13 cellular contexts compared by ENCODE assay signal in the genomic region with DNA sequence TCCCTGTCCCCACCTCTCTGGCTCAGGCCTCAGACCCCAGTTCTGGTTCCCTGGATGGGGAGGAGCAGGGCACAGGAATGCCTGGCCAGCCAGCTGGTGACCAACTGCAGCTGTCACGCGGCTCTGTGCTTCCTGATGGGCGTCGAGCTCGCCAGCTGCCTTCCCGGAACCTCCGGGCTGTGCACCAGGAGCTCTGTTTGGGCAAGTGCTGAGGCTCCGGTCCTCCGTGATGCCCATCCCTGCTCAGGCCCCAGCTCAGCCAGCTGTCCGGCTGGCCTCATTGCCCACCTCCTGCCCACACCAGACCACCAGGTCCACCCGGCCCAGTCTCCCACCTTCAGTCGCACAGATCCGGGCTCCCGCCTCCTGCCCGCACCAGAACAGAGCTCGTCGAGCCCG. TPM values are rescaled to one million over a fixed set of nuclear protein-coding genes. Genes with fewer than 3 reads are reported as not detected.
DNase-seq lines count a peak whose midpoint lies in the region; ATAC-seq, FAIRE-seq and TF ChIP-seq lines count a peak whose summit lies in the region.
"Had no signal": no experiment of that assay in that cellular context is flagged by ENCODE, and none has a peak within 500 bp of the region (broad histone marks: within the 10 kb centered on the region; RNA-seq: fewer than 3 reads in every experiment).

No MANE protein-coding gene starts in this region.

- H3K79me2 ChIP-seq in H9 (ENCODE audit: insufficient read depth, low read length) (peaks cover 10% of the 10 kb centered on the region; the same call in 1 of the 2 replicates), HepG2 (ENCODE audit: insufficient read depth, low read length) (peaks cover 47% of the 10 kb centered on the region)

- H3K36me3 ChIP-seq in HepG2 (replicated peaks in 1 of 2; ENCODE audit: control insufficient read depth in 1 of 2, insufficient read depth in 2 of 2, low read length in 2 of 2) (peaks cover 22 to 56% of the 10 kb centered on the region in 2 experiments), spleen (peaks cover 0 to 73% (median 35%) of the 10 kb centered on the region in 6 donors)

- no peak for TF ChIP-seq EP300 in HepG2 (IDR thresholded peaks at IDR 0.05; ENCODE audit: low read depth in 2 of 2, low read length in 2 of 2)
- no peak for TF ChIP-seq EP300 in HepG2 (CRISPR knock-in tag; IDR thresholded peaks at IDR 0.05; ENCODE audit: borderline replicate concordance)

- no peak overlapping the region for H2BK20ac ChIP-seq in H9 (ENCODE audit: low read depth, low read length, poor library complexity, severe bottlenecking)

- H3K23ac ChIP-seq in H9 (ENCODE audit: insufficient read length, low read depth, low read length): no peak overlapping the region

- H3T11ph ChIP-seq in H9 (ENCODE audit: low read length): no peak overlapping the region

- no peaks in the 10 kb centered on the region for H3K27me3 Mint-ChIP-seq in H9 (ENCODE audit: low read depth)
- H3K27me3 Mint-ChIP-seq: activated naive CD8-positive, alpha-beta T cell treated with anti-CD3 and anti-CD28 coated beads, Interleukin-2, amount 50 U/mL, for 24 hours had no signal

- H3K14ac ChIP-seq in H9 (ENCODE audit: insufficient read depth, low read length): no peak overlapping the region; the same call in 1 of the 2 replicates

- H3K9me3 Mint-ChIP-seq in H9: no peaks in the 10 kb centered on the region; a peak in 1 of 5 replicates
- H3K9me3 Mint-ChIP-seq: activated naive CD8-positive, alpha-beta T cell treated with anti-CD3 and anti-CD28 coated beads, Interleukin-2, amount 50 U/mL, for 24 hours had no signal

- ATAC-seq in HepG2 (no peak), HG02938 (IDR thresholded peaks at IDR 0.05; ENCODE audit: unreplicated experiment) (no peak), HG02973 (IDR thresholded peaks at IDR 0.05; ENCODE audit: unreplicated experiment) (no peak)
- ATAC-seq: activated naive CD8-positive, alpha-beta T cell treated with anti-CD3 and anti-CD28 coated beads, Interleukin-2, amount 50 U/mL, for 24 hours had no signal

- no peaks in the 10 kb centered on the region for H3K27me3 ChIP-seq in H9 (ENCODE audit: insufficient read depth, low read length)
- H3K27me3 ChIP-seq in HepG2 (ENCODE audit: control insufficient read depth in 1 of 2, insufficient read depth in 2 of 2, low read length in 2 of 2): no peaks in the 10 kb centered on the region; a peak in 1 of 5 replicates
- H3K27me3 ChIP-seq in spleen (replicated peaks in 1 of 7): no peaks in the 10 kb centered on the region

- H2BK12ac ChIP-seq in H9 (ENCODE audit: insufficient read length, low read depth, low read length): no peak overlapping the region

- POLR2A ChIA-PET in HepG2 (lab: Yijun Ruan, JAX) (interaction anchor here (1.0 to 9.6 kb wide), 3 partner anchors 10 to 17 kb away, joined by 3 to 108 read pairs (median 4); partner anchors contain the start of gene GAPDH), HEK293T (lab: Yijun Ruan, JAX) (interaction anchor here (1.1 to 9.8 kb wide), 5 partner anchors 12 to 80 kb away, joined by 4 to 77 read pairs (median 7); partner anchors contain the start of genes GAPDH, MRPL51, NOP2 and VAMP1)

- no peak for FAIRE-seq in HepG2 (lab: Jason Lieb, UNC)
- FAIRE-seq: G401.6 had no signal

- H3K27ac ChIP-seq in H9 (ENCODE audit: insufficient read length, low read depth, low read length) (no peak overlapping the region), cingulate gyrus (ENCODE audit: low read depth, low read length) (peak overlapping the region; percentile 90), HepG2 (ENCODE audit: extremely low read length, insufficient read depth, low read length) (no peak overlapping the region), spleen (peak overlapping the region; percentile 48 to 92 (median 82))
- H3K27ac ChIP-seq: VCaP had no signal

- H3K18ac ChIP-seq in H9 (ENCODE audit: insufficient read length, low read depth, low read length): no peak overlapping the region

- H3K9ac ChIP-seq in H9 (ENCODE audit: extremely low read depth, insufficient read length, low read length): no peak overlapping the region
- no peak overlapping the region for H3K9ac ChIP-seq in HepG2 (ENCODE audit: insufficient read depth, low read depth, low read length)

- H3K23me2 ChIP-seq in H9 (ENCODE audit: insufficient read length, low read depth, low read length, poor library complexity, severe bottlenecking): peaks cover 11% of the 10 kb centered on the region

- H3K79me1 ChIP-seq in H9 (ENCODE audit: insufficient read depth, low read depth, low read length, poor library complexity, severe bottlenecking): peaks cover 3% of the 10 kb centered on the region

- H4K8ac ChIP-seq in H9 (replicated peaks; ENCODE audit: insufficient read length, low read depth, low read length): no peak overlapping the region

- H4K91ac ChIP-seq in H9 (ENCODE audit: insufficient read length, low read depth, low read length): no peak overlapping the region

- peak; percentile 31 for DNase-seq in H9
- no peak for DNase-seq in HepG2 (ENCODE audit: low spot score)
- DNase-seq in spleen: peak; percentile 86
- no peak for DNase-seq in HEK293T (ENCODE audit: extremely low spot score)
- DNase-seq in inferior parietal cortex (ENCODE audit: extremely low spot score): no peak
- DNase-seq: activated naive CD8-positive, alpha-beta T cell treated with anti-CD3 and anti-CD28 coated beads, Interleukin-2, amount 50 U/mL, for 24 hours; NCI-H69; stimulated activated CD4-positive, alpha-beta T cell treated with anti-CD3 and anti-CD28 coated beads, Interleukin-2, amount 100 ng/mL, for 24 hours had no signal

- CTCF ChIA-PET in HepG2 (lab: Yijun Ruan, JAX; ENCODE audit: low intra/inter-chr PET ratio, low total read pairs) (no interaction called here), HEK293T (lab: Yijun Ruan, JAX) (interaction anchor here (1.4 to 6.9 kb wide), 2 partner anchors 12 to 13 kb away, joined by 5 to 72 read pairs; no protein-coding TSS in a partner anchor)

- TF ChIP-seq POLR2A in HepG2 (IDR thresholded peaks at IDR 0.05; ENCODE audit: insufficient read depth in 1 of 2, low read depth in 2 of 2, low read length in 2 of 2) (no peak), spleen (IDR thresholded peaks at IDR 0.05) (no peak)

- H3K56ac ChIP-seq in H9 (ENCODE audit: insufficient read length, low read depth, low read length): no peak overlapping the region

- H3K9me3 ChIP-seq in H9 (ENCODE audit: control insufficient read depth, low read depth, low read length): no peaks in the 10 kb centered on the region
- no peaks in the 10 kb centered on the region for H3K9me3 ChIP-seq in HepG2 (ENCODE audit: low read length)
- no peaks in the 10 kb centered on the region for H3K9me3 ChIP-seq in spleen

- H4K5ac ChIP-seq in H9 (ENCODE audit: insufficient read length, low read depth, low read length): no peak overlapping the region

- H3K4me1 Mint-ChIP-seq in H9: peaks cover 26 to 36% of the 10 kb centered on the region in 2 experiments

- H3K4ac ChIP-seq in H9 (ENCODE audit: low read depth, low read length): no peak overlapping the region

- no peak overlapping the region for H2BK15ac ChIP-seq in H9 (ENCODE audit: low read depth, low read length)

- TF ChIP-seq CTCF in H9 (conservative IDR thresholded peaks at IDR 0.05) (no peak), HepG2 (CRISPR knock-in tag; IDR thresholded peaks at IDR 0.05) (no peak), spleen (IDR thresholded peaks at IDR 0.05 in 8 of 11, conservative IDR thresholded peaks at IDR 0.05 in 3 of 11) (no peak)

- no peak overlapping the region for H3K4me3 ChIP-seq in HepG2 (replicated peaks in 1 of 3; ENCODE audit: insufficient read depth in 1 of 3, low read depth in 2 of 3, low read length in 3 of 3)
- H3K4me3 ChIP-seq in spleen: peak overlapping the region in 1 of 8 donors; percentile 5

- no peak for TF ChIP-seq RAD21 in HepG2 (CRISPR knock-in tag; IDR thresholded peaks at IDR 0.05)

- H3K36me3 Mint-ChIP-seq in H9 (ENCODE audit: insufficient read depth in 1 of 3, low read depth in 3 of 3): peaks cover 23 to 48% (median 34%) of the 10 kb centered on the region in 3 experiments

- H3K4me2 ChIP-seq in H9 (ENCODE audit: insufficient read depth, insufficient read length, low read length) (no peak overlapping the region), HepG2 (ENCODE audit: low read depth, low read length) (no peak overlapping the region)

- H2AFZ ChIP-seq in H9 (ENCODE audit: low read length) (no peak overlapping the region), HepG2 (ENCODE audit: low read length) (no peak overlapping the region)

- in situ Hi-C loops in HepG2 (cut with HindIII; ENCODE audit: extremely low pct_ligation_motif_present, low pct_unique_long_range_greater_than_20kb): no loop called here

- H3K4me1 ChIP-seq in H9 (ENCODE audit: insufficient read depth, low read length) (peaks cover 2% of the 10 kb centered on the region; the same call in 1 of the 2 replicates), HepG2 (ENCODE audit: insufficient read depth, low read length) (peaks cover 32% of the 10 kb centered on the region), spleen (peaks cover 51 to 94% (median 80%) of the 10 kb centered on the region in 6 donors)

- BruUV-seq in HepG2 (replicated peaks; lab: Mats Ljungman, UMichigan): no TSS peak

- no peak overlapping the region for H2AK5ac ChIP-seq in H9 (ENCODE audit: insufficient read length, low read length)

- H2BK5ac ChIP-seq in H9 (ENCODE audit: insufficient read length, low read length): no peak overlapping the region

- H2BK120ac ChIP-seq in H9 (ENCODE audit: low read depth, low read length, poor library complexity, severe bottlenecking): no peak overlapping the region

- intact Hi-C loops in HepG2 (cut with micrococcal nuclease; ENCODE audit: unreplicated experiment) (loop anchor here (5.0 kb wide), 1 partner anchor 146 kb away; no protein-coding TSS in a partner anchor), spleen (cut with DNase I; ENCODE audit: low total_unique reads) (no loop called here)

- H3K4me3 Mint-ChIP-seq in H9: no peak overlapping the region
- H3K4me3 Mint-ChIP-seq: activated naive CD8-positive, alpha-beta T cell treated with anti-CD3 and anti-CD28 coated beads, Interleukin-2, amount 50 U/mL, for 24 hours had no signal

- no peaks in the 10 kb centered on the region for H4K20me1 ChIP-seq in H9 (ENCODE audit: control insufficient read depth, insufficient read depth, insufficient read length)
- H4K20me1 ChIP-seq in HepG2 (ENCODE audit: insufficient read depth, low read length): peaks cover 7% of the 10 kb centered on the region; the same call in 1 of the 2 replicates

- WGBS in H9 (ENCODE audit: extremely low coverage, insufficient read length, low lambda C conversion rate): no CpG with 5 or more reads among the region's 18 CpGs
- 97% methylated on average over 8 of the region's 18 CpGs for WGBS in HepG2 (ENCODE audit: low lambda C conversion rate)
- 55 to 82% (median 71%) methylated on average over 10 to 18 of the region's 18 CpGs for WGBS in spleen, 5 donors

- peak overlapping the region in 2 of 3 experiments; percentile 32 to 75; a peak in 2 of 7 replicates for H3K27ac Mint-ChIP-seq in H9
- H3K27ac Mint-ChIP-seq: activated naive CD8-positive, alpha-beta T cell treated with anti-CD3 and anti-CD28 coated beads, Interleukin-2, amount 50 U/mL, for 24 hours had no signal

RNA-seq across cellular contexts. Expression of gene IFFO1, which starts 4.8 kb away (rescaled TPM):
- total RNA-seq in H9 (2021) (16.3 and 17.9 TPM in 2 replicates), HepG2 (2016; rRNA removed; fragmentation: Illumina TruSeq; extraction: Trizol) (7.0 and 12.8 TPM in 2 replicates), spleen (10 to 100 TPM; 32.2 to 51.2 (median 39.7) TPM)
- 2.3 and 2.6 TPM in 2 replicates for total RNA-seq in HepG2 (2016; cell fraction: cytosol; rRNA removed; fragmentation: Illumina TruSeq; extraction: Trizol; ENCODE audit: low read depth)
- 6.1 and 12.5 TPM in 2 replicates for total RNA-seq in HepG2 (2016; cell fraction: insoluble cytoplasmic fraction; rRNA removed; fragmentation: Illumina TruSeq; extraction: Trizol)
- total RNA-seq in HepG2 (2016; cell fraction: membrane; rRNA removed; fragmentation: Illumina TruSeq; extraction: Trizol): 4.1 and 5.9 TPM in 2 replicates
- 13.7 and 16.1 TPM in 2 replicates for total RNA-seq in HepG2 (2016; cell fraction: nucleus; rRNA removed; fragmentation: Illumina TruSeq; extraction: Trizol)
- polyA plus RNA-seq in HepG2 (2011; rRNA removed) (14.6 and 18.3 TPM in 2 replicates), spleen (10 to 100 TPM; 27.8 to 78.3 (median 63.2) TPM)
- polyA plus RNA-seq in HepG2 (2011; cell fraction: cytosol; rRNA removed): 7.8 and 9.6 TPM in 2 replicates
- 132 TPM in 2 replicates for polyA plus RNA-seq in HepG2 (2011; cell fraction: nucleus; rRNA removed)
- polyA plus RNA-seq in HepG2 (2012): 8.0 and 11.7 TPM in 2 replicates
- polyA plus RNA-seq in HepG2 (2016; cell fraction: cytosol; fragmentation: Illumina TruSeq; extraction: Trizol; ENCODE audit: low read depth): 1.9 TPM in 2 replicates
- polyA plus RNA-seq in HepG2 (2016; cell fraction: insoluble cytoplasmic fraction; fragmentation: Illumina TruSeq; extraction: Trizol; ENCODE audit: low read depth): 6.6 and 8.2 TPM in 2 replicates
- polyA plus RNA-seq in HepG2 (2016; cell fraction: membrane; fragmentation: Illumina TruSeq; extraction: Trizol; ENCODE audit: low read depth): 3.2 and 3.5 TPM in 2 replicates
- polyA plus RNA-seq in HepG2 (2016; cell fraction: nucleus; fragmentation: Illumina TruSeq; extraction: Trizol; ENCODE audit: insufficient read depth, low read depth): 54.2 and 55.8 TPM in 2 replicates
- polyA minus RNA-seq in HepG2 (2011; rRNA and poly(A)+ RNA removed; ENCODE audit: low replicate concordance): 0.61 and 11.8 TPM in 2 replicates
- polyA minus RNA-seq in HepG2 (2011; cell fraction: cytosol; rRNA and poly(A)+ RNA removed): 2.9 and 3.4 TPM in 2 replicates
- polyA minus RNA-seq in HepG2 (2011; cell fraction: nucleus; rRNA and poly(A)+ RNA removed): 12.5 and 14.4 TPM in 2 replicates

RNA-seq across cellular contexts. Expression of gene GAPDH, which starts 16.7 kb away (rescaled TPM):
- total RNA-seq in H9 (2021) (4,581 and 4,651 TPM in 2 replicates), HepG2 (2016; rRNA removed; fragmentation: Illumina TruSeq; extraction: Trizol) (3,038 and 4,052 TPM in 2 replicates), spleen (1,000 to 10,000 TPM in 5 of 7 donors, 100 to 1,000 TPM in 2; 998 to 1,580 (median 1,404) TPM)
- total RNA-seq in HepG2 (2016; cell fraction: cytosol; rRNA removed; fragmentation: Illumina TruSeq; extraction: Trizol; ENCODE audit: low read depth): 4,250 and 4,349 TPM in 2 replicates
- total RNA-seq in HepG2 (2016; cell fraction: insoluble cytoplasmic fraction; rRNA removed; fragmentation: Illumina TruSeq; extraction: Trizol): 3,016 and 4,088 TPM in 2 replicates
- total RNA-seq in HepG2 (2016; cell fraction: membrane; rRNA removed; fragmentation: Illumina TruSeq; extraction: Trizol): 3,384 and 3,615 TPM in 2 replicates
- total RNA-seq in HepG2 (2016; cell fraction: nucleus; rRNA removed; fragmentation: Illumina TruSeq; extraction: Trizol): 1,080 and 1,144 TPM in 2 replicates
- polyA plus RNA-seq in HepG2 (2011; rRNA removed) (12,395 and 12,722 TPM in 2 replicates), spleen (1,000 to 10,000 TPM; 1,133 to 1,680 (median 1,180) TPM)
- polyA plus RNA-seq in HepG2 (2011; cell fraction: cytosol; rRNA removed): 13,143 and 20,886 TPM in 2 replicates
- polyA plus RNA-seq in HepG2 (2011; cell fraction: nucleus; rRNA removed): 4,563 and 5,385 TPM in 2 replicates
- polyA plus RNA-seq in HepG2 (2012): 4,491 and 5,608 TPM in 2 replicates
- polyA plus RNA-seq in HepG2 (2016; cell fraction: cytosol; fragmentation: Illumina TruSeq; extraction: Trizol; ENCODE audit: low read depth): 5,853 and 5,973 TPM in 2 replicates
- 5,263 and 5,331 TPM in 2 replicates for polyA plus RNA-seq in HepG2 (2016; cell fraction: insoluble cytoplasmic fraction; fragmentation: Illumina TruSeq; extraction: Trizol; ENCODE audit: low read depth)
- polyA plus RNA-seq in HepG2 (2016; cell fraction: membrane; fragmentation: Illumina TruSeq; extraction: Trizol; ENCODE audit: low read depth): 4,187 and 4,205 TPM in 2 replicates
- 2,003 and 2,068 TPM in 2 replicates for polyA plus RNA-seq in HepG2 (2016; cell fraction: nucleus; fragmentation: Illumina TruSeq; extraction: Trizol; ENCODE audit: insufficient read depth, low read depth)
- 14,131 and 14,841 TPM in 2 replicates for polyA minus RNA-seq in HepG2 (2011; rRNA and poly(A)+ RNA removed; ENCODE audit: low replicate concordance)
- 5,645 and 5,680 TPM in 2 replicates for polyA minus RNA-seq in HepG2 (2011; cell fraction: cytosol; rRNA and poly(A)+ RNA removed)
- polyA minus RNA-seq in HepG2 (2011; cell fraction: nucleus; rRNA and poly(A)+ RNA removed): 1,044 and 1,523 TPM in 2 replicates

RNA-seq across cellular contexts. Expression of gene NOP2, which starts 17.0 kb away (rescaled TPM):
- total RNA-seq in H9 (2021) (136 and 137 TPM in 2 replicates), HepG2 (2016; rRNA removed; fragmentation: Illumina TruSeq; extraction: Trizol) (50.0 and 56.7 TPM in 2 replicates), spleen (10 to 100 TPM; 37.0 to 58.7 (median 47.5) TPM)
- total RNA-seq in HepG2 (2016; cell fraction: cytosol; rRNA removed; fragmentation: Illumina TruSeq; extraction: Trizol; ENCODE audit: low read depth): 12.9 and 15.9 TPM in 2 replicates
- 47.8 and 60.1 TPM in 2 replicates for total RNA-seq in HepG2 (2016; cell fraction: insoluble cytoplasmic fraction; rRNA removed; fragmentation: Illumina TruSeq; extraction: Trizol)
- total RNA-seq in HepG2 (2016; cell fraction: membrane; rRNA removed; fragmentation: Illumina TruSeq; extraction: Trizol): 14.5 and 16.3 TPM in 2 replicates
- total RNA-seq in HepG2 (2016; cell fraction: nucleus; rRNA removed; fragmentation: Illumina TruSeq; extraction: Trizol): 58.7 and 75.9 TPM in 2 replicates
- polyA plus RNA-seq in HepG2 (2011; rRNA removed) (47.3 and 52.9 TPM in 2 replicates), spleen (10 to 100 TPM; 25.8 to 40.7 (median 37.6) TPM)
- 23.1 and 25.0 TPM in 2 replicates for polyA plus RNA-seq in HepG2 (2011; cell fraction: cytosol; rRNA removed)
- 189 and 191 TPM in 2 replicates for polyA plus RNA-seq in HepG2 (2011; cell fraction: nucleus; rRNA removed)
- 39.3 and 51.1 TPM in 2 replicates for polyA plus RNA-seq in HepG2 (2012)
- polyA plus RNA-seq in HepG2 (2016; cell fraction: cytosol; fragmentation: Illumina TruSeq; extraction: Trizol; ENCODE audit: low read depth): 5.0 and 5.2 TPM in 2 replicates
- polyA plus RNA-seq in HepG2 (2016; cell fraction: insoluble cytoplasmic fraction; fragmentation: Illumina TruSeq; extraction: Trizol; ENCODE audit: low read depth): 58.8 and 61.3 TPM in 2 replicates
- polyA plus RNA-seq in HepG2 (2016; cell fraction: membrane; fragmentation: Illumina TruSeq; extraction: Trizol; ENCODE audit: low read depth): 8.6 and 9.0 TPM in 2 replicates
- polyA plus RNA-seq in HepG2 (2016; cell fraction: nucleus; fragmentation: Illumina TruSeq; extraction: Trizol; ENCODE audit: insufficient read depth, low read depth): 230 and 250 TPM in 2 replicates
- 70.3 and 126 TPM in 2 replicates for polyA minus RNA-seq in HepG2 (2011; rRNA and poly(A)+ RNA removed; ENCODE audit: low replicate concordance)
- polyA minus RNA-seq in HepG2 (2011; cell fraction: cytosol; rRNA and poly(A)+ RNA removed): 17.4 and 20.0 TPM in 2 replicates
- polyA minus RNA-seq in HepG2 (2011; cell fraction: nucleus; rRNA and poly(A)+ RNA removed): 63.5 and 67.9 TPM in 2 replicates

RNA-seq across cellular contexts. Expression of gene CHD4, which starts 56.1 kb away (rescaled TPM):
- 334 and 346 TPM in 2 replicates for total RNA-seq in H9 (2021)
- 148 and 156 TPM in 2 replicates for total RNA-seq in HepG2 (2016; rRNA removed; fragmentation: Illumina TruSeq; extraction: Trizol)
- 15.5 and 17.3 TPM in 2 replicates for total RNA-seq in HepG2 (2016; cell fraction: cytosol; rRNA removed; fragmentation: Illumina TruSeq; extraction: Trizol; ENCODE audit: low read depth)
- total RNA-seq in HepG2 (2016; cell fraction: insoluble cytoplasmic fraction; rRNA removed; fragmentation: Illumina TruSeq; extraction: Trizol): 147 and 150 TPM in 2 replicates
- 36.3 and 39.7 TPM in 2 replicates for total RNA-seq in HepG2 (2016; cell fraction: membrane; rRNA removed; fragmentation: Illumina TruSeq; extraction: Trizol)
- total RNA-seq in HepG2 (2016; cell fraction: nucleus; rRNA removed; fragmentation: Illumina TruSeq; extraction: Trizol): 250 and 271 TPM in 2 replicates
- 76.2 and 82.8 TPM in 2 replicates for polyA plus RNA-seq in HepG2 (2011; rRNA removed)
- 64.8 and 67.1 TPM in 2 replicates for polyA plus RNA-seq in HepG2 (2011; cell fraction: cytosol; rRNA removed)
- polyA plus RNA-seq in HepG2 (2011; cell fraction: nucleus; rRNA removed): 148 and 172 TPM in 2 replicates
- 74.3 and 85.1 TPM in 2 replicates for polyA plus RNA-seq in HepG2 (2012)
- polyA plus RNA-seq in HepG2 (2016; cell fraction: cytosol; fragmentation: Illumina TruSeq; extraction: Trizol; ENCODE audit: low read depth): 8.7 and 9.0 TPM in 2 replicates
- 121 and 138 TPM in 2 replicates for polyA plus RNA-seq in HepG2 (2016; cell fraction: insoluble cytoplasmic fraction; fragmentation: Illumina TruSeq; extraction: Trizol; ENCODE audit: low read depth)
- polyA plus RNA-seq in HepG2 (2016; cell fraction: membrane; fragmentation: Illumina TruSeq; extraction: Trizol; ENCODE audit: low read depth): 17.5 and 22.9 TPM in 2 replicates
- polyA plus RNA-seq in HepG2 (2016; cell fraction: nucleus; fragmentation: Illumina TruSeq; extraction: Trizol; ENCODE audit: insufficient read depth, low read depth): 343 and 358 TPM in 2 replicates
- 130 and 210 TPM in 2 replicates for polyA minus RNA-seq in HepG2 (2011; rRNA and poly(A)+ RNA removed; ENCODE audit: low replicate concordance)
- 76.1 and 89.0 TPM in 2 replicates for polyA minus RNA-seq in HepG2 (2011; cell fraction: cytosol; rRNA and poly(A)+ RNA removed)
- polyA minus RNA-seq in HepG2 (2011; cell fraction: nucleus; rRNA and poly(A)+ RNA removed): 87.0 and 130 TPM in 2 replicates
- total RNA-seq in spleen: 100 to 1,000 TPM; 202 to 272 (median 240) TPM
- 100 to 1,000 TPM; 136 to 169 (median 154) TPM for polyA plus RNA-seq in spleen

RNA-seq across cellular contexts. Expression of gene NCAPD2, which starts 57.2 kb away (rescaled TPM):
- 105 and 114 TPM in 2 replicates for total RNA-seq in H9 (2021)
- total RNA-seq in HepG2 (2016; rRNA removed; fragmentation: Illumina TruSeq; extraction: Trizol): 65.6 and 100 TPM in 2 replicates
- total RNA-seq in HepG2 (2016; cell fraction: cytosol; rRNA removed; fragmentation: Illumina TruSeq; extraction: Trizol; ENCODE audit: low read depth): 7.2 and 7.6 TPM in 2 replicates
- 68.5 and 86.5 TPM in 2 replicates for total RNA-seq in HepG2 (2016; cell fraction: insoluble cytoplasmic fraction; rRNA removed; fragmentation: Illumina TruSeq; extraction: Trizol)
- 25.1 and 25.2 TPM in 2 replicates for total RNA-seq in HepG2 (2016; cell fraction: membrane; rRNA removed; fragmentation: Illumina TruSeq; extraction: Trizol)
- 57.8 and 60.8 TPM in 2 replicates for total RNA-seq in HepG2 (2016; cell fraction: nucleus; rRNA removed; fragmentation: Illumina TruSeq; extraction: Trizol)
- polyA plus RNA-seq in HepG2 (2011; rRNA removed): 42.8 and 51.1 TPM in 2 replicates
- 32.2 and 41.0 TPM in 2 replicates for polyA plus RNA-seq in HepG2 (2011; cell fraction: cytosol; rRNA removed)
- 46.7 and 50.4 TPM in 2 replicates for polyA plus RNA-seq in HepG2 (2011; cell fraction: nucleus; rRNA removed)
- 31.0 and 53.6 TPM in 2 replicates for polyA plus RNA-seq in HepG2 (2012)
- 3.4 and 4.5 TPM in 2 replicates for polyA plus RNA-seq in HepG2 (2016; cell fraction: cytosol; fragmentation: Illumina TruSeq; extraction: Trizol; ENCODE audit: low read depth)
- 56.7 and 71.7 TPM in 2 replicates for polyA plus RNA-seq in HepG2 (2016; cell fraction: insoluble cytoplasmic fraction; fragmentation: Illumina TruSeq; extraction: Trizol; ENCODE audit: low read depth)
- polyA plus RNA-seq in HepG2 (2016; cell fraction: membrane; fragmentation: Illumina TruSeq; extraction: Trizol; ENCODE audit: low read depth): 12.3 and 13.7 TPM in 2 replicates
- 73.7 and 78.3 TPM in 2 replicates for polyA plus RNA-seq in HepG2 (2016; cell fraction: nucleus; fragmentation: Illumina TruSeq; extraction: Trizol; ENCODE audit: insufficient read depth, low read depth)
- 92.8 and 252 TPM in 2 replicates for polyA minus RNA-seq in HepG2 (2011; rRNA and poly(A)+ RNA removed; ENCODE audit: low replicate concordance)
- 51.6 and 71.6 TPM in 2 replicates for polyA minus RNA-seq in HepG2 (2011; cell fraction: cytosol; rRNA and poly(A)+ RNA removed)
- 62.8 and 68.9 TPM in 2 replicates for polyA minus RNA-seq in HepG2 (2011; cell fraction: nucleus; rRNA and poly(A)+ RNA removed)
- 10 to 100 TPM; 29.9 to 49.2 (median 39.6) TPM for total RNA-seq in spleen
- 10 to 100 TPM; 12.0 to 14.1 (median 14.0) TPM for polyA plus RNA-seq in spleen

Comparison
In these comparisons a context has a peak if more than half of its experiments do, and no peak if none do; other contexts are left out.
1. DNase-seq: peak in H9 (single experiment) and spleen (single experiment); none in HepG2 (single experiment), HEK293T (single experiment) and inferior parietal cortex (single experiment).
2. H3K27ac ChIP-seq: peak in cingulate gyrus (single experiment) and spleen (8 of 8); none in H9 (single experiment) and HepG2 (single experiment).